In genomic region chr15:52503788-52504496, GRCh38 we compare ENCODE assay signal across 8 cellular contexts. TPM values are rescaled to one million over a fixed set of nuclear protein-coding genes. Genes with fewer than 3 reads are reported as not detected.
DNase-seq lines count a peak whose midpoint lies in the region; ATAC-seq, FAIRE-seq and TF ChIP-seq lines count a peak whose summit lies in the region.

No MANE protein-coding gene starts in this region.

- WGBS in HepG2 (ENCODE audit: low lambda C conversion rate), result 64% methylated on average over 5 of the region's 5 CpGs

- H3K9me3 Mint-ChIP-seq in activated CD8-positive, alpha-beta memory T cell treated with anti-CD3 and anti-CD28 coated beads, Interleukin-2, amount 10 ng/mL, durations not matched to agents 7 days and 5 days (ENCODE audit: low read depth), result no peaks in the 10 kb centered on the region
- H3K9me3 Mint-ChIP-seq in activated B cell treated with CpG ODN at 0.5 μM for 24 hours, result no peaks in the 10 kb centered on the region
- H3K9me3 Mint-ChIP-seq in stimulated activated memory B cell treated with anti-CD40 and anti-IgM and Interleukin-4, amounts not matched to agents 10 μg/mL and 1 μg/mL and 100 μg/mL, for 72 hours, result no peaks in the 10 kb centered on the region

- no peak for DNase-seq in activated CD8-positive, alpha-beta memory T cell treated with anti-CD3 and anti-CD28 coated beads, Interleukin-2, amount 10 ng/mL, durations not matched to agents 7 days and 5 days
- DNase-seq in activated CD8-positive, alpha-beta memory T cell treated with anti-CD3 and anti-CD28 coated beads, Interleukin-2, amount 50 U/mL, for 48 hours, result no peak
- DNase-seq in activated B cell treated with CpG ODN at 0.5 μM for 24 hours (no peak), uterus (no peak), HepG2 (ENCODE audit: low spot score) (no peak)
- DNase-seq in stimulated activated CD4-positive, alpha-beta T cell treated with anti-CD3 and anti-CD28 coated beads, Interleukin-4, amount 100 ng/mL, for 4 hours, result no peak

- no peaks in the 10 kb centered on the region for H3K79me2 ChIP-seq in HepG2 (ENCODE audit: insufficient read depth, low read length)

- no TSS peak for BruUV-seq in HepG2 (replicated peaks; lab: Mats Ljungman, UMichigan)

- in situ Hi-C loops in HepG2 (cut with HindIII; ENCODE audit: extremely low pct_ligation_motif_present, low pct_unique_long_range_greater_than_20kb), result no loop called here

- H3K4me1 ChIP-seq in uterus (no peaks in the 10 kb centered on the region), HepG2 (ENCODE audit: insufficient read depth, low read length) (no peaks in the 10 kb centered on the region)

- CTCF ChIA-PET in activated CD8-positive, alpha-beta memory T cell treated with anti-CD3 and anti-CD28 coated beads, Interleukin-2, amount 10 ng/mL, durations not matched to agents 7 days and 5 days (lab: Charles Lee), result interaction anchor here (0.6 to 1.2 kb wide), 3 partner anchors 11 to 36 kb away, joined by 3 to 4 read pairs (median 3); no protein-coding TSS in a partner anchor
- CTCF ChIA-PET in activated B cell treated with CpG ODN at 0.5 μM for 24 hours (lab: Charles Lee) (interaction anchor here (0.9 to 1.1 kb wide), 2 partner anchors 22 to 38 kb away, joined by 3 to 6 read pairs; no protein-coding TSS in a partner anchor), HepG2 (lab: Yijun Ruan, JAX; ENCODE audit: low intra/inter-chr PET ratio, low total read pairs) (no interaction called here)

- no peak overlapping the region for H3K4me3 ChIP-seq in uterus
- H3K4me3 ChIP-seq in HepG2 (replicated peaks in 1 of 3; ENCODE audit: insufficient read depth in 1 of 3, low read depth in 2 of 3, low read length in 3 of 3), result no peak overlapping the region

- H3K9me3 ChIP-seq in uterus (no peaks in the 10 kb centered on the region), HepG2 (ENCODE audit: low read length) (no peaks in the 10 kb centered on the region)

- intact Hi-C loops in activated B cell treated with CpG ODN at 0.5 μM for 24 hours (cut with micrococcal nuclease), result loop anchor here (1.0 to 2.0 kb wide), 3 partner anchors 21 to 38 kb away; no protein-coding TSS in a partner anchor
- intact Hi-C loops in uterus (cut with DNase I; ENCODE audit: low total_unique reads), result no loop called here
- intact Hi-C loops in HepG2 (cut with micrococcal nuclease; ENCODE audit: unreplicated experiment), result no loop called here

- no peak for TF ChIP-seq RAD21 in HepG2 (CRISPR knock-in tag; IDR thresholded peaks at IDR 0.05)

- H3K27ac ChIP-seq in uterus (no peak overlapping the region), HepG2 (ENCODE audit: extremely low read length, insufficient read depth, low read length) (no peak overlapping the region)

- H3K27ac Mint-ChIP-seq in activated CD8-positive, alpha-beta memory T cell treated with anti-CD3 and anti-CD28 coated beads, Interleukin-2, amount 10 ng/mL, durations not matched to agents 7 days and 5 days, result peak overlapping the region; percentile 65
- peak overlapping the region; percentile 90 for H3K27ac Mint-ChIP-seq in activated B cell treated with CpG ODN at 0.5 μM for 24 hours
- peak overlapping the region; percentile 58 for H3K27ac Mint-ChIP-seq in stimulated activated memory B cell treated with anti-CD40 and anti-IgM and Interleukin-4, amounts not matched to agents 10 μg/mL and 1 μg/mL and 100 μg/mL, for 72 hours

- H4K20me1 ChIP-seq in HepG2 (ENCODE audit: insufficient read depth, low read length), result no peaks in the 10 kb centered on the region

- H3K9ac ChIP-seq in HepG2 (ENCODE audit: insufficient read depth, low read depth, low read length), result no peak overlapping the region

- no peak overlapping the region for H3K4me3 Mint-ChIP-seq in activated CD8-positive, alpha-beta memory T cell treated with anti-CD3 and anti-CD28 coated beads, Interleukin-2, amount 10 ng/mL, durations not matched to agents 7 days and 5 days
- H3K4me3 Mint-ChIP-seq in activated B cell treated with CpG ODN at 0.5 μM for 24 hours, result peak overlapping the region; percentile 55
- peak overlapping the region; percentile 64 for H3K4me3 Mint-ChIP-seq in stimulated activated memory B cell treated with anti-CD40 and anti-IgM and Interleukin-4, amounts not matched to agents 10 μg/mL and 1 μg/mL and 100 μg/mL, for 72 hours

- H3K36me3 ChIP-seq in uterus (no peaks in the 10 kb centered on the region), HepG2 (replicated peaks in 1 of 2; ENCODE audit: control insufficient read depth in 1 of 2, insufficient read depth in 2 of 2, low read length in 2 of 2) (no peaks in the 10 kb centered on the region)

- H3K27me3 ChIP-seq in uterus, result no peaks in the 10 kb centered on the region
- H3K27me3 ChIP-seq in HepG2 (ENCODE audit: control insufficient read depth in 1 of 2, insufficient read depth in 2 of 2, low read length in 2 of 2), result no peaks in the 10 kb centered on the region

- no peak overlapping the region for H3K4me2 ChIP-seq in HepG2 (ENCODE audit: low read depth, low read length)

- TF ChIP-seq CTCF in activated B cell treated with CpG ODN at 0.5 μM for 24 hours (IDR thresholded peaks at IDR 0.05) (no peak), uterus (IDR thresholded peaks at IDR 0.05) (no peak), HepG2 (CRISPR knock-in tag; IDR thresholded peaks at IDR 0.05) (no peak)

- H2AFZ ChIP-seq in HepG2 (ENCODE audit: low read length), result no peak overlapping the region

- H3K27me3 Mint-ChIP-seq in activated CD8-positive, alpha-beta memory T cell treated with anti-CD3 and anti-CD28 coated beads, Interleukin-2, amount 10 ng/mL, durations not matched to agents 7 days and 5 days, result no peaks in the 10 kb centered on the region
- no peaks in the 10 kb centered on the region for H3K27me3 Mint-ChIP-seq in activated B cell treated with CpG ODN at 0.5 μM for 24 hours
- H3K27me3 Mint-ChIP-seq in stimulated activated memory B cell treated with anti-CD40 and anti-IgM and Interleukin-4, amounts not matched to agents 10 μg/mL and 1 μg/mL and 100 μg/mL, for 72 hours, result no peaks in the 10 kb centered on the region

- TF ChIP-seq POLR2A in uterus (IDR thresholded peaks at IDR 0.05) (no peak), HepG2 (IDR thresholded peaks at IDR 0.05; ENCODE audit: insufficient read depth in 1 of 2, low read depth in 2 of 2, low read length in 2 of 2) (no peak)

- no peak for TF ChIP-seq EP300 in HepG2 (IDR thresholded peaks at IDR 0.05; ENCODE audit: low read depth in 2 of 2, low read length in 2 of 2)
- TF ChIP-seq EP300 in HepG2 (CRISPR knock-in tag; IDR thresholded peaks at IDR 0.05; ENCODE audit: borderline replicate concordance), result no peak

- FAIRE-seq in HepG2 (lab: Jason Lieb, UNC), result no peak

- POLR2A ChIA-PET in activated B cell treated with CpG ODN at 0.5 μM for 24 hours (lab: Charles Lee) (interaction anchor here (0.6 to 2.0 kb wide), 7 partner anchors 22 to 298 kb away, joined by 3 to 9 read pairs (median 6); partner anchors contain the start of genes ARPP19 and MYO5A), HepG2 (lab: Yijun Ruan, JAX) (no interaction called here)

- H3K36me3 Mint-ChIP-seq in activated CD8-positive, alpha-beta memory T cell treated with anti-CD3 and anti-CD28 coated beads, Interleukin-2, amount 10 ng/mL, durations not matched to agents 7 days and 5 days, result peaks cover 4% of the 10 kb centered on the region
- no peaks in the 10 kb centered on the region for H3K36me3 Mint-ChIP-seq in activated B cell treated with CpG ODN at 0.5 μM for 24 hours (ENCODE audit: low read depth)
- peaks cover 6% of the 10 kb centered on the region for H3K36me3 Mint-ChIP-seq in stimulated activated memory B cell treated with anti-CD40 and anti-IgM and Interleukin-4, amounts not matched to agents 10 μg/mL and 1 μg/mL and 100 μg/mL, for 72 hours

- peaks cover 11% of the 10 kb centered on the region for H3K4me1 Mint-ChIP-seq in activated CD8-positive, alpha-beta memory T cell treated with anti-CD3 and anti-CD28 coated beads, Interleukin-2, amount 10 ng/mL, durations not matched to agents 7 days and 5 days
- peaks cover 44% of the 10 kb centered on the region for H3K4me1 Mint-ChIP-seq in activated B cell treated with CpG ODN at 0.5 μM for 24 hours
- H3K4me1 Mint-ChIP-seq in stimulated activated memory B cell treated with anti-CD40 and anti-IgM and Interleukin-4, amounts not matched to agents 10 μg/mL and 1 μg/mL and 100 μg/mL, for 72 hours, result peaks cover 48% of the 10 kb centered on the region

- no peak for ATAC-seq in activated CD8-positive, alpha-beta memory T cell treated with anti-CD3 and anti-CD28 coated beads, Interleukin-2, amount 10 ng/mL, durations not matched to agents 7 days and 5 days
- ATAC-seq in HG03045 (IDR thresholded peaks at IDR 0.05; ENCODE audit: unreplicated experiment) (peak; percentile 59), activated B cell treated with CpG ODN at 0.5 μM for 24 hours (ENCODE audit: low read depth) (peak; percentile 94), HepG2 (no peak)
- peak; percentile 88 for ATAC-seq in stimulated activated memory B cell treated with anti-CD40 and anti-IgM and Interleukin-4, amounts not matched to agents 10 μg/mL and 1 μg/mL and 100 μg/mL, for 72 hours

RNA-seq across cellular contexts. Expression of gene MYO5A, which starts 24.7 kb away (rescaled TPM):
- 10 to 100 TPM; 30.3 to 43.2 TPM for total RNA-seq in activated CD8-positive, alpha-beta memory T cell treated with anti-CD3 and anti-CD28 coated beads, Interleukin-2, amount 10 ng/mL, durations not matched to agents 7 days and 5 days
- total RNA-seq in activated B cell treated with CpG ODN at 0.5 μM for 24 hours (41.7 and 49.1 TPM in 2 replicates), uterus (10 to 100 TPM; 10.3 to 26.0 (median 22.7) TPM), HepG2 (2016; rRNA removed; fragmentation: Illumina TruSeq; extraction: Trizol) (4.8 and 9.4 TPM in 2 replicates)
- total RNA-seq in HepG2 (2016; cell fraction: cytosol; rRNA removed; fragmentation: Illumina TruSeq; extraction: Trizol; ENCODE audit: low read depth), result 0.91 and 1.9 TPM in 2 replicates
- 4.2 and 6.7 TPM in 2 replicates for total RNA-seq in HepG2 (2016; cell fraction: insoluble cytoplasmic fraction; rRNA removed; fragmentation: Illumina TruSeq; extraction: Trizol)
- 3.0 and 3.6 TPM in 2 replicates for total RNA-seq in HepG2 (2016; cell fraction: membrane; rRNA removed; fragmentation: Illumina TruSeq; extraction: Trizol)
- 4.6 and 5.9 TPM in 2 replicates for total RNA-seq in HepG2 (2016; cell fraction: nucleus; rRNA removed; fragmentation: Illumina TruSeq; extraction: Trizol)
- 2.7 and 2.8 TPM in 2 replicates for polyA plus RNA-seq in HepG2 (2011; rRNA removed)
- polyA plus RNA-seq in HepG2 (2011; cell fraction: cytosol; rRNA removed), result 2.1 and 2.8 TPM in 2 replicates
- 2.8 and 3.8 TPM in 2 replicates for polyA plus RNA-seq in HepG2 (2011; cell fraction: nucleus; rRNA removed)
- polyA plus RNA-seq in HepG2 (2012), result 1.3 and 1.5 TPM in 2 replicates
- 0.27 and 0.34 TPM in 2 replicates for polyA plus RNA-seq in HepG2 (2016; cell fraction: cytosol; fragmentation: Illumina TruSeq; extraction: Trizol; ENCODE audit: low read depth)
- 3.4 and 4.6 TPM in 2 replicates for polyA plus RNA-seq in HepG2 (2016; cell fraction: insoluble cytoplasmic fraction; fragmentation: Illumina TruSeq; extraction: Trizol; ENCODE audit: low read depth)
- 0.93 and 1.1 TPM in 2 replicates for polyA plus RNA-seq in HepG2 (2016; cell fraction: membrane; fragmentation: Illumina TruSeq; extraction: Trizol; ENCODE audit: low read depth)
- polyA plus RNA-seq in HepG2 (2016; cell fraction: nucleus; fragmentation: Illumina TruSeq; extraction: Trizol; ENCODE audit: insufficient read depth, low read depth), result 4.0 and 5.1 TPM in 2 replicates
- polyA minus RNA-seq in HepG2 (2011; rRNA and poly(A)+ RNA removed; ENCODE audit: low replicate concordance), result 9.6 and 27.2 TPM in 2 replicates
- 2.6 and 5.5 TPM in 2 replicates for polyA minus RNA-seq in HepG2 (2011; cell fraction: cytosol; rRNA and poly(A)+ RNA removed)
- polyA minus RNA-seq in HepG2 (2011; cell fraction: nucleus; rRNA and poly(A)+ RNA removed), result 5.7 and 8.0 TPM in 2 replicates

Comparison
In these comparisons a context has a peak if more than half of its experiments do, and no peak if none do; other contexts are left out.
1. ATAC-seq: peak in HG03045 (single experiment), activated B cell treated with CpG ODN at 0.5 μM for 24 hours (single experiment) and stimulated activated memory B cell treated with anti-CD40 and anti-IgM and Interleukin-4, amounts not matched to agents 10 μg/mL and 1 μg/mL and 100 μg/mL, for 72 hours (single experiment); none in activated CD8-positive, alpha-beta memory T cell treated with anti-CD3 and anti-CD28 coated beads, Interleukin-2, amount 10 ng/mL, durations not matched to agents 7 days and 5 days (single experiment) and HepG2 (single experiment).
2. Peak in every context shown above with its lines, with median percentiles within 50 percentile points of each other: H3K27ac Mint-ChIP-seq.